In genomic region chr15:60568883-60569495, GRCh38 we compare ENCODE assay signal across 17 cellular contexts.
DNase-seq lines count a peak whose midpoint lies in the region; ATAC-seq, FAIRE-seq and TF ChIP-seq lines count a peak whose summit lies in the region.
"Had no signal": no experiment of that assay in that cellular context is flagged by ENCODE, and none has a peak within 500 bp of the region (broad histone marks: within the 10 kb centered on the region; RNA-seq: fewer than 3 reads in every experiment).

No MANE protein-coding gene starts in this region.

- CTCF ChIA-PET in activated CD4-positive, alpha-beta T cell treated with anti-CD3 and anti-CD28 coated beads for 36 hours (lab: Charles Lee) = interaction anchor here (0.9 to 8.3 kb wide), 4 partner anchors 14 to 348 kb away, joined by 4 to 82 read pairs (median 6); no protein-coding TSS in a partner anchor

- no peaks in the 10 kb centered on the region; the same call in 1 of the 2 replicates for H3K36me3 ChIP-seq in KOPT-K1 (ENCODE audit: insufficient read depth, low read length)
- H3K36me3 ChIP-seq: breast epithelium, tibial nerve had no signal

- DNase-seq in activated CD4-positive, alpha-beta T cell treated with anti-CD3 and anti-CD28 coated beads for 36 hours = no peak
- DNase-seq in activated CD4-positive, alpha-beta T cell treated with anti-CD3 and anti-CD28 coated beads for 48 hours = no peak
- DNase-seq in activated naive CD8-positive, alpha-beta T cell treated with anti-CD3 and anti-CD28 coated beads for 36 hours = no peak
- DNase-seq in stimulated activated effector memory CD8-positive, alpha-beta T cell treated with anti-CD3 and anti-CD28 coated beads, Interleukin-12 subunit alpha, Interleukin-12 subunit beta, amount 100 ng/mL, for 72 hours (ENCODE audit: low spot score in 2 of 2) = no peak
- no peak for DNase-seq in H54 (ENCODE audit: insufficient read length, low spot score)
- no peak for DNase-seq in nephron progenitor cell
- DNase-seq: 8988T, activated gamma-delta T cell, left ventricle myocardium superior, naive B cell, NCI-H146, PC-9 had no signal

- H3K27me3 Mint-ChIP-seq in activated CD4-positive, alpha-beta T cell treated with anti-CD3 and anti-CD28 coated beads for 36 hours = no peaks in the 10 kb centered on the region
- no peaks in the 10 kb centered on the region for H3K27me3 Mint-ChIP-seq in activated naive CD8-positive, alpha-beta T cell treated with anti-CD3 and anti-CD28 coated beads for 36 hours
- H3K27me3 Mint-ChIP-seq in nephron progenitor cell (ENCODE audit: low read depth, poor library complexity) = no peaks in the 10 kb centered on the region

- H3K4me1 Mint-ChIP-seq in activated CD4-positive, alpha-beta T cell treated with anti-CD3 and anti-CD28 coated beads for 36 hours = peaks cover 89% of the 10 kb centered on the region
- peaks cover 89% of the 10 kb centered on the region for H3K4me1 Mint-ChIP-seq in activated naive CD8-positive, alpha-beta T cell treated with anti-CD3 and anti-CD28 coated beads for 36 hours
- H3K4me1 Mint-ChIP-seq in stimulated activated effector memory CD8-positive, alpha-beta T cell treated with anti-CD3 and anti-CD28 coated beads, Interleukin-12 subunit alpha, Interleukin-12 subunit beta, amount 100 ng/mL, for 72 hours = peaks cover 90% of the 10 kb centered on the region
- peaks cover 43% of the 10 kb centered on the region for H3K4me1 Mint-ChIP-seq in nephron progenitor cell

- H3K27ac ChIP-seq in KOPT-K1 (ENCODE audit: low read depth, low read length, poor library complexity, severe bottlenecking) = peak overlapping the region; percentile 60
- H3K27ac ChIP-seq: breast epithelium, PC-9, tibial nerve had no signal

- peak overlapping the region; percentile 87 for H3K27ac Mint-ChIP-seq in activated CD4-positive, alpha-beta T cell treated with anti-CD3 and anti-CD28 coated beads for 36 hours
- H3K27ac Mint-ChIP-seq in activated naive CD8-positive, alpha-beta T cell treated with anti-CD3 and anti-CD28 coated beads for 36 hours = peak overlapping the region; percentile 88
- peak overlapping the region; percentile 97 for H3K27ac Mint-ChIP-seq in stimulated activated effector memory CD8-positive, alpha-beta T cell treated with anti-CD3 and anti-CD28 coated beads, Interleukin-12 subunit alpha, Interleukin-12 subunit beta, amount 100 ng/mL, for 72 hours
- H3K27ac Mint-ChIP-seq in nephron progenitor cell = no peak overlapping the region

- POLR2A ChIA-PET in activated CD4-positive, alpha-beta T cell treated with anti-CD3 and anti-CD28 coated beads for 36 hours (lab: Charles Lee) = interaction anchor here (0.6 to 1.2 kb wide), 4 partner anchors 15 to 220 kb away, joined by 3 to 6 read pairs (median 4); no protein-coding TSS in a partner anchor

- H3K9me3 Mint-ChIP-seq in activated CD4-positive, alpha-beta T cell treated with anti-CD3 and anti-CD28 coated beads for 36 hours (ENCODE audit: low read depth) = no peaks in the 10 kb centered on the region
- H3K9me3 Mint-ChIP-seq in activated naive CD8-positive, alpha-beta T cell treated with anti-CD3 and anti-CD28 coated beads for 36 hours = no peaks in the 10 kb centered on the region
- H3K9me3 Mint-ChIP-seq in stimulated activated effector memory CD8-positive, alpha-beta T cell treated with anti-CD3 and anti-CD28 coated beads, Interleukin-12 subunit alpha, Interleukin-12 subunit beta, amount 100 ng/mL, for 72 hours = no peaks in the 10 kb centered on the region
- H3K9me3 Mint-ChIP-seq in nephron progenitor cell = no peaks in the 10 kb centered on the region
- H3K9me3 Mint-ChIP-seq: naive B cell had no signal

- intact Hi-C loops in activated CD4-positive, alpha-beta T cell treated with anti-CD3 and anti-CD28 coated beads for 36 hours (cut with DNase I, micrococcal nuclease) = loop anchor here (1.0 to 2.0 kb wide), 3 partner anchors 16 to 21 kb away; no protein-coding TSS in a partner anchor

- TF ChIP-seq CTCF in nephron progenitor cell (IDR thresholded peaks at IDR 0.05) = no peak

- H3K9me3 ChIP-seq in KOPT-K1 (ENCODE audit: insufficient read depth, low read length, poor library complexity, severe bottlenecking) = no peaks in the 10 kb centered on the region
- H3K9me3 ChIP-seq: breast epithelium, tibial nerve had no signal

- peaks cover 5% of the 10 kb centered on the region for H3K36me3 Mint-ChIP-seq in activated CD4-positive, alpha-beta T cell treated with anti-CD3 and anti-CD28 coated beads for 36 hours (ENCODE audit: low read depth)
- peaks cover 13% of the 10 kb centered on the region for H3K36me3 Mint-ChIP-seq in activated naive CD8-positive, alpha-beta T cell treated with anti-CD3 and anti-CD28 coated beads for 36 hours
- H3K36me3 Mint-ChIP-seq in stimulated activated effector memory CD8-positive, alpha-beta T cell treated with anti-CD3 and anti-CD28 coated beads, Interleukin-12 subunit alpha, Interleukin-12 subunit beta, amount 100 ng/mL, for 72 hours = peaks cover 99% of the 10 kb centered on the region
- H3K36me3 Mint-ChIP-seq in nephron progenitor cell (ENCODE audit: low read depth) = peaks cover 5% of the 10 kb centered on the region
- H3K36me3 Mint-ChIP-seq: naive B cell had no signal

- TF ChIP-seq POLR2A in H54 (IDR thresholded peaks at IDR 0.05; ENCODE audit: low read depth, low read length) = no peak

- peak overlapping the region; percentile 47 for H3K4me3 Mint-ChIP-seq in activated CD4-positive, alpha-beta T cell treated with anti-CD3 and anti-CD28 coated beads for 36 hours
- H3K4me3 Mint-ChIP-seq in activated naive CD8-positive, alpha-beta T cell treated with anti-CD3 and anti-CD28 coated beads for 36 hours = peak overlapping the region; percentile 50
- H3K4me3 Mint-ChIP-seq in stimulated activated effector memory CD8-positive, alpha-beta T cell treated with anti-CD3 and anti-CD28 coated beads, Interleukin-12 subunit alpha, Interleukin-12 subunit beta, amount 100 ng/mL, for 72 hours = peak overlapping the region; percentile 75
- H3K4me3 Mint-ChIP-seq in nephron progenitor cell = no peak overlapping the region

- ATAC-seq in activated CD4-positive, alpha-beta T cell treated with anti-CD3 and anti-CD28 coated beads for 36 hours = peak; percentile 20
- ATAC-seq in stimulated activated effector memory CD8-positive, alpha-beta T cell treated with anti-CD3 and anti-CD28 coated beads, Interleukin-12 subunit alpha, Interleukin-12 subunit beta, amount 100 ng/mL, for 72 hours = peak; percentile 38
- no peak for ATAC-seq in HG03442 (IDR thresholded peaks at IDR 0.05; ENCODE audit: unreplicated experiment)
- ATAC-seq: left ventricle myocardium superior had no signal

- no peak for FAIRE-seq in H54 (lab: Jason Lieb, UNC)
- FAIRE-seq: G401.6 had no signal
